ENCODE assay signal across 13 cellular contexts in genomic region chr17:18267927-18268711, GRCh38. TPM values are rescaled to one million over a fixed set of nuclear protein-coding genes. Genes with fewer than 3 reads are reported as not detected.
DNase-seq lines count a peak whose midpoint lies in the region; ATAC-seq, FAIRE-seq and TF ChIP-seq lines count a peak whose summit lies in the region.
"Had no signal": no experiment of that assay in that cellular context is flagged by ENCODE, and none has a peak within 500 bp of the region (broad histone marks: within the 10 kb centered on the region; RNA-seq: fewer than 3 reads in every experiment).

No MANE protein-coding gene starts in this region.

- no peak for TF ChIP-seq EP300 in A549 (IDR thresholded peaks at IDR 0.05)
- TF ChIP-seq EP300 in K562 (IDR thresholded peaks at IDR 0.05; ENCODE audit: low read length), result no peak

- no peak for DNase-seq in A549 (ENCODE audit: low read depth in 1 of 2, low spot score in 1 of 2)
- peak; percentile 73 for DNase-seq in H7
- no peak for DNase-seq in K562 (ENCODE audit: extremely low read depth in 1 of 4, low spot score in 3 of 4)
- peak; percentile 99 for DNase-seq in islet precursor cell
- DNase-seq in germinal center (ENCODE audit: low spot score), result no peak
- no peak for DNase-seq in NOMO-1 (lab: John Stamatoyannopoulos, UW; ENCODE audit: unreplicated experiment in 2 of 2)
- DNase-seq: activated CD4-positive, alpha-beta T cell treated with anti-CD3 and anti-CD28 coated beads for 4 hours; natural killer cell; NCI-H1417 treated with DMSO at 0.1 percent for 48 hours; stimulated activated CD4-positive, alpha-beta T cell treated with anti-CD3 and anti-CD28 coated beads, Interleukin-2, amount 100 ng/mL, for 48 hours; testis had no signal

- 80% methylated on average over 14 of the region's 14 CpGs for WGBS in A549 (ENCODE audit: missing lambda C conversion rate)
- 52% methylated on average over 14 of the region's 14 CpGs for WGBS in K562 (ENCODE audit: insufficient coverage, low coverage, missing lambda C conversion rate)

- H3K4me3 ChIP-seq in A549 (no peak overlapping the region), H7 (ENCODE audit: insufficient read depth, low read depth, low read length) (no peak overlapping the region), K562 (no peak overlapping the region)
- H3K4me3 ChIP-seq: testis had no signal

- no peaks in the 10 kb centered on the region for H3K9me1 ChIP-seq in K562 (ENCODE audit: control insufficient read depth, insufficient read depth, low read length)

- H3K27ac ChIP-seq in A549 (no peak overlapping the region), K562 (ENCODE audit: extremely low read depth, low read depth, low read length) (no peak overlapping the region)
- H3K27ac ChIP-seq: testis had no signal

- H3K9ac ChIP-seq in K562 (ENCODE audit: insufficient read depth in 1 of 2, low read depth in 2 of 2, low read length in 2 of 2), result no peak overlapping the region

- BruUV-seq in K562 (replicated peaks; lab: Mats Ljungman, UMichigan), result no TSS peak

- FAIRE-seq in A549 (lab: Jason Lieb, UNC) (no peak), K562 (lab: Jason Lieb, UNC) (no peak)

- H3K79me2 ChIP-seq in K562 (ENCODE audit: control insufficient read depth, insufficient read depth, low read length), result no peaks in the 10 kb centered on the region

- H3K27me3 ChIP-seq in H7 (ENCODE audit: control insufficient read depth, insufficient read depth, low read length) (no peaks in the 10 kb centered on the region), K562 (ENCODE audit: control insufficient read depth in 2 of 2, insufficient read depth in 2 of 2, low read length in 2 of 2) (no peaks in the 10 kb centered on the region)
- H3K27me3 ChIP-seq: testis had no signal

- peaks cover 6% of the 10 kb centered on the region for H3K36me3 ChIP-seq in H7 (replicated peaks; ENCODE audit: control insufficient read depth, insufficient read depth, low read length)
- H3K36me3 ChIP-seq in K562 (ENCODE audit: control insufficient read depth, insufficient read depth, low read length), result peaks cover 15% of the 10 kb centered on the region; the same call in 2 of the 3 replicates

- POLR2A ChIA-PET in A549 (lab: Yijun Ruan, JAX), result no interaction called here
- POLR2A ChIA-PET in K562 (lab: Yijun Ruan, JAX), result interaction anchor here (1.1 kb wide), 1 partner anchor 15 kb away, joined by 3 read pairs; no protein-coding TSS in a partner anchor

- H3K4me1 ChIP-seq in A549 (no peaks in the 10 kb centered on the region), K562 (replicated peaks in 1 of 2; ENCODE audit: control insufficient read depth in 2 of 2, insufficient read depth in 2 of 2, low read length in 2 of 2) (peaks cover 0 to 4% of the 10 kb centered on the region in 2 experiments; a peak in 2 of 5 replicates)
- H3K4me1 ChIP-seq: testis had no signal

- TF ChIP-seq RAD21 in A549 (conservative IDR thresholded peaks at IDR 0.05 in 1 of 2, IDR thresholded peaks at IDR 0.05 in 1 of 2) (no peak), K562 (CRISPR knock-in tag; conservative IDR thresholded peaks at IDR 0.05 in 1 of 2, IDR thresholded peaks at IDR 0.05 in 1 of 2) (no peak)

- TF ChIP-seq CTCF in A549 (IDR thresholded peaks at IDR 0.05) (no peak), K562 (IDR thresholded peaks at IDR 0.05 in 2 of 3, conservative IDR thresholded peaks at IDR 0.05 in 1 of 3; ENCODE audit: insufficient read depth in 2 of 3, low read depth in 1 of 3, low read length in 3 of 3) (no peak)

- intact Hi-C loops in K562 (cut with micrococcal nuclease), result no loop called here

- ATAC-seq in A549, result peak; percentile 3 to 31; a peak in 3 of 6 replicates
- ATAC-seq in K562, result peak; percentile 70
- ATAC-seq in HG03439 (IDR thresholded peaks at IDR 0.05; ENCODE audit: unreplicated experiment), result no peak
- ATAC-seq in GM21529 (IDR thresholded peaks at IDR 0.05; ENCODE audit: unreplicated experiment), result no peak

- no peak for TF ChIP-seq POLR2A in A549 (IDR thresholded peaks at IDR 0.05; ENCODE audit: low read length)
- TF ChIP-seq POLR2A in K562 (conservative IDR thresholded peaks at IDR 0.05), result no peak

- CTCF ChIA-PET in A549 (lab: Yijun Ruan, JAX), result interaction anchor here (0.6 to 2.9 kb wide), 8 partner anchors 9 to 381 kb away, joined by 3 to 16 read pairs (median 4); no protein-coding TSS in a partner anchor
- CTCF ChIA-PET in K562 (lab: Yijun Ruan, JAX; ENCODE audit: low intra/inter-chr PET ratio), result no interaction called here

- H4K20me1 ChIP-seq in K562 (replicated peaks; ENCODE audit: control insufficient read depth, insufficient read depth, low read length), result no peaks in the 10 kb centered on the region

- H3K4me2 ChIP-seq in A549 (no peak overlapping the region), K562 (ENCODE audit: insufficient read depth, low read length) (no peak overlapping the region)

- in situ Hi-C loops in K562 (cut with MboI), result no loop called here

- H2AFZ ChIP-seq in K562 (ENCODE audit: low read depth, low read length), result no peak overlapping the region

- H3K9me3 ChIP-seq in A549, result no peaks in the 10 kb centered on the region
- H3K9me3 ChIP-seq in K562 (replicated peaks; ENCODE audit: control insufficient read depth, insufficient read depth, low read depth, low read length), result no peaks in the 10 kb centered on the region
- H3K9me3 ChIP-seq: testis had no signal

RNA-seq across cellular contexts. Expression of gene MIEF2, which starts 7.7 kb away (rescaled TPM):
- polyA plus RNA-seq in A549 (2011; rRNA removed) (3.7 and 4.3 TPM in 2 replicates), A549 (2017; fragmentation: RNase III; extraction: RNeasy Plus Mini Kit Qiagen cat#74134 plus additional on column Dnase treatment) (6.0 to 8.5 TPM (median 7.0 TPM) in 3 replicates), K562 (2011; rRNA removed) (3.0 and 5.9 TPM in 2 replicates), K562 (2014; fragmentation: Illumina TruSeq; extraction: Trizol) (1.6 and 3.6 TPM in 2 replicates), K562 (2014; fragmentation: Nextera tagmentation; extraction: Ambion mirVana) (under 1 TPM; 0.10 to 0.21 TPM), K562 (2014; rRNA removed) (3.8 and 4.7 TPM in 2 replicates)
- 9.8 and 11.4 TPM in 2 replicates for polyA plus RNA-seq in A549 (2012; cell fraction: cytosol; rRNA removed)
- 49.8 and 52.9 TPM in 2 replicates for polyA plus RNA-seq in A549 (2012; cell fraction: nucleus; rRNA removed)
- 5.7 and 6.7 TPM in 2 replicates for polyA minus RNA-seq in A549 (2011; rRNA and poly(A)+ RNA removed)
- 16.2 and 17.3 TPM in 2 replicates for total RNA-seq in H7 (2014; rRNA removed; shearing (Covaris generic))
- total RNA-seq in K562 (2011; cell fraction: chromatin; rRNA removed; ENCODE audit: low replicate concordance), result 8.1 and 23.7 TPM in 2 replicates
- total RNA-seq in K562 (2011; cell fraction: nucleolus; rRNA removed), result 20.5 and 26.8 TPM in 2 replicates
- 12.3 and 12.8 TPM in 2 replicates for total RNA-seq in K562 (2011; cell fraction: nucleoplasm; rRNA removed)
- total RNA-seq in K562 (2014; rRNA removed) (4.0 and 6.4 TPM in 2 replicates), K562 (2014; rRNA removed; fragmentation: Illumina TruSeq; extraction: Trizol) (0.77 and 1.2 TPM in 2 replicates), K562 (2015; rRNA removed; fragmentation: Illumina TruSeq; extraction: Trizol) (2.4 and 2.8 TPM in 2 replicates), K562 (2021) (7.8 and 8.2 TPM in 2 replicates)
- 8.2 and 13.6 TPM in 2 replicates for polyA plus RNA-seq in K562 (2011; cell fraction: cytosol; rRNA removed)
- polyA plus RNA-seq in K562 (2011; cell fraction: nucleus; rRNA removed), result 24.6 and 25.0 TPM in 2 replicates
- 6.5 and 7.8 TPM in 2 replicates for polyA plus RNA-seq in K562 (2012)
- polyA minus RNA-seq in K562 (2011; rRNA and poly(A)+ RNA removed), result 3.6 and 5.1 TPM in 2 replicates
- 4.9 and 5.6 TPM in 2 replicates for polyA minus RNA-seq in K562 (2011; cell fraction: cytosol; rRNA and poly(A)+ RNA removed)
- polyA minus RNA-seq in K562 (2011; cell fraction: nucleus; rRNA and poly(A)+ RNA removed), result 11.4 and 14.9 TPM in 2 replicates

RNA-seq across cellular contexts. Expression of gene FLII, which starts 9.6 kb away (rescaled TPM):
- polyA plus RNA-seq in A549 (2011; rRNA removed) (280 and 299 TPM in 2 replicates), A549 (2017; fragmentation: RNase III; extraction: RNeasy Plus Mini Kit Qiagen cat#74134 plus additional on column Dnase treatment) (222 to 265 TPM (median 253 TPM) in 3 replicates), K562 (2011; rRNA removed) (126 and 140 TPM in 2 replicates), K562 (2014; fragmentation: Illumina TruSeq; extraction: Trizol) (92.6 and 108 TPM in 2 replicates), K562 (2014; fragmentation: Nextera tagmentation; extraction: Ambion mirVana) (10 to 100 TPM; 11.7 to 14.4 TPM), K562 (2014; rRNA removed) (86.9 and 88.9 TPM in 2 replicates)
- polyA plus RNA-seq in A549 (2012; cell fraction: cytosol; rRNA removed), result 403 and 473 TPM in 2 replicates
- polyA plus RNA-seq in A549 (2012; cell fraction: nucleus; rRNA removed), result 1,130 and 1,454 TPM in 2 replicates
- 463 and 500 TPM in 2 replicates for polyA minus RNA-seq in A549 (2011; rRNA and poly(A)+ RNA removed)
- 199 and 225 TPM in 2 replicates for total RNA-seq in H7 (2014; rRNA removed; shearing (Covaris generic))
- total RNA-seq in K562 (2011; cell fraction: chromatin; rRNA removed; ENCODE audit: low replicate concordance), result 135 and 339 TPM in 2 replicates
- total RNA-seq in K562 (2011; cell fraction: nucleolus; rRNA removed), result 168 and 180 TPM in 2 replicates
- 115 and 116 TPM in 2 replicates for total RNA-seq in K562 (2011; cell fraction: nucleoplasm; rRNA removed)
- total RNA-seq in K562 (2014; rRNA removed) (82.5 and 117 TPM in 2 replicates), K562 (2014; rRNA removed; fragmentation: Illumina TruSeq; extraction: Trizol) (57.2 and 64.8 TPM in 2 replicates), K562 (2015; rRNA removed; fragmentation: Illumina TruSeq; extraction: Trizol) (65.9 and 71.4 TPM in 2 replicates), K562 (2021) (116 and 121 TPM in 2 replicates)
- 150 and 255 TPM in 2 replicates for polyA plus RNA-seq in K562 (2011; cell fraction: cytosol; rRNA removed)
- 312 and 400 TPM in 2 replicates for polyA plus RNA-seq in K562 (2011; cell fraction: nucleus; rRNA removed)
- 87.1 and 120 TPM in 2 replicates for polyA plus RNA-seq in K562 (2012)
- polyA minus RNA-seq in K562 (2011; rRNA and poly(A)+ RNA removed), result 124 and 145 TPM in 2 replicates
- 107 and 114 TPM in 2 replicates for polyA minus RNA-seq in K562 (2011; cell fraction: cytosol; rRNA and poly(A)+ RNA removed)
- polyA minus RNA-seq in K562 (2011; cell fraction: nucleus; rRNA and poly(A)+ RNA removed), result 59.5 and 63.8 TPM in 2 replicates

RNA-seq across cellular contexts. Expression of gene LLGL1, which starts 42.7 kb away (rescaled TPM):
- polyA plus RNA-seq in A549 (2011; rRNA removed), result 11.2 and 13.1 TPM in 2 replicates
- 26.7 and 42.5 TPM in 2 replicates for polyA plus RNA-seq in A549 (2012; cell fraction: cytosol; rRNA removed)
- polyA plus RNA-seq in A549 (2012; cell fraction: nucleus; rRNA removed), result 42.1 and 57.8 TPM in 2 replicates
- polyA plus RNA-seq in A549 (2017; fragmentation: RNase III; extraction: RNeasy Plus Mini Kit Qiagen cat#74134 plus additional on column Dnase treatment), result 15.5 to 19.3 TPM (median 18.9 TPM) in 3 replicates
- 13.9 and 20.5 TPM in 2 replicates for polyA minus RNA-seq in A549 (2011; rRNA and poly(A)+ RNA removed)
- total RNA-seq in H7 (2014; rRNA removed; shearing (Covaris generic)), result 81.6 and 85.1 TPM in 2 replicates
- 9.5 and 31.3 TPM in 2 replicates for total RNA-seq in K562 (2011; cell fraction: chromatin; rRNA removed; ENCODE audit: low replicate concordance)
- 21.2 and 23.6 TPM in 2 replicates for total RNA-seq in K562 (2011; cell fraction: nucleolus; rRNA removed)
- 13.2 and 14.3 TPM in 2 replicates for total RNA-seq in K562 (2011; cell fraction: nucleoplasm; rRNA removed)
- total RNA-seq in K562 (2014; rRNA removed), result 8.2 and 11.3 TPM in 2 replicates
- 1.4 and 1.7 TPM in 2 replicates for total RNA-seq in K562 (2014; rRNA removed; fragmentation: Illumina TruSeq; extraction: Trizol)
- total RNA-seq in K562 (2015; rRNA removed; fragmentation: Illumina TruSeq; extraction: Trizol), result 4.0 and 4.2 TPM in 2 replicates
- total RNA-seq in K562 (2021), result 12.4 and 12.9 TPM in 2 replicates
- polyA plus RNA-seq in K562 (2011; rRNA removed), result 6.4 and 9.2 TPM in 2 replicates
- polyA plus RNA-seq in K562 (2011; cell fraction: cytosol; rRNA removed), result 9.5 and 22.7 TPM in 2 replicates
- 16.1 and 20.2 TPM in 2 replicates for polyA plus RNA-seq in K562 (2011; cell fraction: nucleus; rRNA removed)
- polyA plus RNA-seq in K562 (2012), result 7.3 and 10.7 TPM in 2 replicates
- 3.7 and 8.4 TPM in 2 replicates for polyA plus RNA-seq in K562 (2014; fragmentation: Illumina TruSeq; extraction: Trizol)
- polyA plus RNA-seq in K562 (2014; fragmentation: Nextera tagmentation; extraction: Ambion mirVana), result under 1 TPM in 1 of 2 experiments, not detected in 1; 0.11 TPM
- 10.7 and 11.9 TPM in 2 replicates for polyA plus RNA-seq in K562 (2014; rRNA removed)
- 2.5 and 5.3 TPM in 2 replicates for polyA minus RNA-seq in K562 (2011; rRNA and poly(A)+ RNA removed)
- polyA minus RNA-seq in K562 (2011; cell fraction: cytosol; rRNA and poly(A)+ RNA removed), result 8.2 and 8.6 TPM in 2 replicates
- polyA minus RNA-seq in K562 (2011; cell fraction: nucleus; rRNA and poly(A)+ RNA removed), result 5.5 and 6.7 TPM in 2 replicates

RNA-seq across cellular contexts. Expression of gene TOP3A, which starts 46.7 kb away (rescaled TPM):
- 29.0 TPM in 2 replicates for polyA plus RNA-seq in A549 (2011; rRNA removed)
- 16.5 and 19.9 TPM in 2 replicates for polyA plus RNA-seq in A549 (2012; cell fraction: cytosol; rRNA removed)
- polyA plus RNA-seq in A549 (2012; cell fraction: nucleus; rRNA removed), result 29.8 and 48.3 TPM in 2 replicates
- polyA plus RNA-seq in A549 (2017; fragmentation: RNase III; extraction: RNeasy Plus Mini Kit Qiagen cat#74134 plus additional on column Dnase treatment), result 28.2 to 30.7 TPM (median 29.3 TPM) in 3 replicates
- polyA minus RNA-seq in A549 (2011; rRNA and poly(A)+ RNA removed), result 51.7 and 53.1 TPM in 2 replicates
- 36.7 and 48.0 TPM in 2 replicates for total RNA-seq in H7 (2014; rRNA removed; shearing (Covaris generic))
- total RNA-seq in K562 (2011; cell fraction: chromatin; rRNA removed; ENCODE audit: low replicate concordance), result 134 and 180 TPM in 2 replicates
- total RNA-seq in K562 (2011; cell fraction: nucleolus; rRNA removed), result 87.6 and 109 TPM in 2 replicates
- 107 and 108 TPM in 2 replicates for total RNA-seq in K562 (2011; cell fraction: nucleoplasm; rRNA removed)
- 25.5 and 33.2 TPM in 2 replicates for total RNA-seq in K562 (2014; rRNA removed)
- total RNA-seq in K562 (2014; rRNA removed; fragmentation: Illumina TruSeq; extraction: Trizol), result 24.7 and 25.6 TPM in 2 replicates
- 27.0 and 30.0 TPM in 2 replicates for total RNA-seq in K562 (2015; rRNA removed; fragmentation: Illumina TruSeq; extraction: Trizol)
- total RNA-seq in K562 (2021), result 48.2 and 49.7 TPM in 2 replicates
- polyA plus RNA-seq in K562 (2011; rRNA removed), result 18.3 and 23.0 TPM in 2 replicates
- polyA plus RNA-seq in K562 (2011; cell fraction: cytosol; rRNA removed), result 10.3 and 14.3 TPM in 2 replicates
- 28.2 and 40.0 TPM in 2 replicates for polyA plus RNA-seq in K562 (2011; cell fraction: nucleus; rRNA removed)
- 21.5 and 22.5 TPM in 2 replicates for polyA plus RNA-seq in K562 (2012)
- 25.8 TPM in 2 replicates for polyA plus RNA-seq in K562 (2014; fragmentation: Illumina TruSeq; extraction: Trizol)
- polyA plus RNA-seq in K562 (2014; fragmentation: Nextera tagmentation; extraction: Ambion mirVana), result 1 to 10 TPM; 5.2 to 7.6 TPM
- polyA plus RNA-seq in K562 (2014; rRNA removed), result 16.4 and 22.7 TPM in 2 replicates
- 40.2 and 45.8 TPM in 2 replicates for polyA minus RNA-seq in K562 (2011; rRNA and poly(A)+ RNA removed)
- 20.1 and 24.0 TPM in 2 replicates for polyA minus RNA-seq in K562 (2011; cell fraction: cytosol; rRNA and poly(A)+ RNA removed)
- 33.1 and 42.0 TPM in 2 replicates for polyA minus RNA-seq in K562 (2011; cell fraction: nucleus; rRNA and poly(A)+ RNA removed)

RNA-seq across cellular contexts. Expression of gene SMCR8, which starts 47.0 kb away (rescaled TPM):
- polyA plus RNA-seq in A549 (2011; rRNA removed) (12.3 and 15.0 TPM in 2 replicates), A549 (2017; fragmentation: RNase III; extraction: RNeasy Plus Mini Kit Qiagen cat#74134 plus additional on column Dnase treatment) (14.3 to 15.8 TPM (median 15.1 TPM) in 3 replicates), K562 (2011; rRNA removed) (3.8 and 3.9 TPM in 2 replicates), K562 (2014; fragmentation: Illumina TruSeq; extraction: Trizol) (7.1 and 7.3 TPM in 2 replicates), K562 (2014; fragmentation: Nextera tagmentation; extraction: Ambion mirVana) (under 1 TPM; 0.25 to 0.37 TPM), K562 (2014; rRNA removed) (3.2 and 4.3 TPM in 2 replicates)
- 6.5 and 8.8 TPM in 2 replicates for polyA plus RNA-seq in A549 (2012; cell fraction: cytosol; rRNA removed)
- polyA plus RNA-seq in A549 (2012; cell fraction: nucleus; rRNA removed), result 11.3 and 11.6 TPM in 2 replicates
- polyA minus RNA-seq in A549 (2011; rRNA and poly(A)+ RNA removed), result 20.8 TPM in 2 replicates
- total RNA-seq in H7 (2014; rRNA removed; shearing (Covaris generic)), result 13.1 and 14.4 TPM in 2 replicates
- total RNA-seq in K562 (2011; cell fraction: chromatin; rRNA removed; ENCODE audit: low replicate concordance), result 11.8 and 21.8 TPM in 2 replicates
- 11.7 and 16.5 TPM in 2 replicates for total RNA-seq in K562 (2011; cell fraction: nucleolus; rRNA removed)
- 10.4 and 12.3 TPM in 2 replicates for total RNA-seq in K562 (2011; cell fraction: nucleoplasm; rRNA removed)
- total RNA-seq in K562 (2014; rRNA removed) (4.9 and 6.4 TPM in 2 replicates), K562 (2014; rRNA removed; fragmentation: Illumina TruSeq; extraction: Trizol) (4.9 and 5.3 TPM in 2 replicates), K562 (2015; rRNA removed; fragmentation: Illumina TruSeq; extraction: Trizol) (7.2 and 7.5 TPM in 2 replicates), K562 (2021) (7.8 and 8.8 TPM in 2 replicates)
- polyA plus RNA-seq in K562 (2011; cell fraction: cytosol; rRNA removed), result 3.5 and 3.6 TPM in 2 replicates
- polyA plus RNA-seq in K562 (2011; cell fraction: nucleus; rRNA removed), result 3.0 and 4.5 TPM in 2 replicates
- polyA plus RNA-seq in K562 (2012), result 6.3 and 7.8 TPM in 2 replicates
- 6.5 and 7.5 TPM in 2 replicates for polyA minus RNA-seq in K562 (2011; rRNA and poly(A)+ RNA removed)
- 5.4 and 5.6 TPM in 2 replicates for polyA minus RNA-seq in K562 (2011; cell fraction: cytosol; rRNA and poly(A)+ RNA removed)
- 5.1 and 6.4 TPM in 2 replicates for polyA minus RNA-seq in K562 (2011; cell fraction: nucleus; rRNA and poly(A)+ RNA removed)

Comparison
In these comparisons a context has a peak if more than half of its experiments do, and no peak if none do; other contexts are left out.
1. ATAC-seq: peak in A549 (2 of 2) and K562 (single experiment); none in HG03439 (single experiment) and GM21529 (single experiment).
2. DNase-seq: peak in H7 (single experiment) and islet precursor cell (single experiment); none in A549 (0 of 2), K562 (0 of 4), germinal center (single experiment) and NOMO-1 (0 of 2).